ENCODE assay signal across 7 cellular contexts in genomic region chr11:47917643-47918369, GRCh38.
DNase-seq lines count a peak whose midpoint lies in the region; ATAC-seq and TF ChIP-seq lines count a peak whose summit lies in the region.

No MANE protein-coding gene starts in this region.

- H3K4me3 Mint-ChIP-seq in endothelial cell (ENCODE audit: unreplicated experiment) = no peak overlapping the region

- no peaks in the 10 kb centered on the region for H3K9me2 ChIP-seq in SU-DHL-6 (replicated peaks; ENCODE audit: insufficient read depth, low read length)

- no peak overlapping the region for H3K9ac ChIP-seq in SU-DHL-6 (ENCODE audit: low read length)
- H3K9ac ChIP-seq in trophoblast cell (ENCODE audit: low read length) = no peak overlapping the region

- peak overlapping the region; percentile 91 for H4K91ac ChIP-seq in trophoblast cell (ENCODE audit: low read depth, low read length)

- no peaks in the 10 kb centered on the region for H3K4me1 Mint-ChIP-seq in endothelial cell (ENCODE audit: unreplicated experiment)

- H3K4ac ChIP-seq in trophoblast cell (ENCODE audit: low read depth, low read length) = no peak overlapping the region

- H3K27ac ChIP-seq in SU-DHL-6 (ENCODE audit: low read depth, low read length) = peak overlapping the region; percentile 47
- no peak overlapping the region for H3K27ac ChIP-seq in trophoblast cell (ENCODE audit: low read depth, low read length)

- H3K4me1 ChIP-seq in trophoblast cell (ENCODE audit: control insufficient read depth in 1 of 2, insufficient read depth in 2 of 2, low read length in 2 of 2) = peaks cover 25 to 36% of the 10 kb centered on the region in 2 experiments

- peak overlapping the region; percentile 75 for H3K18ac ChIP-seq in trophoblast cell (ENCODE audit: low read length)

- DNase-seq in NCI-H1417 (lab: John Stamatoyannopoulos, UW) (peak; percentile 71 to 100 (median 91)), Right ventricle myocardium inferior (ENCODE audit: missing footprints) (peak; percentile 86), trophoblast cell (peak; percentile 54 to 59), endothelial cell (ENCODE audit: low spot score) (no peak)

- ATAC-seq in GM18858 (IDR thresholded peaks at IDR 0.05; ENCODE audit: unreplicated experiment) (peak; percentile 30), Right ventricle myocardium inferior (peak; percentile 92), GM19023 (IDR thresholded peaks at IDR 0.05; ENCODE audit: unreplicated experiment) (no peak)

- peak overlapping the region; percentile 81 for H2BK12ac ChIP-seq in trophoblast cell (ENCODE audit: low read length)

- H3F3A ChIP-seq in SU-DHL-6 (ENCODE audit: insufficient read depth) = no peaks in the 10 kb centered on the region

- H3K4me3 ChIP-seq in SU-DHL-6 (ENCODE audit: insufficient read depth, low read length, poor library complexity, severe bottlenecking) = no peak overlapping the region
- H3K4me3 ChIP-seq in trophoblast cell (ENCODE audit: low read depth, low read length) = no peak overlapping the region

- H3K27me3 Mint-ChIP-seq in endothelial cell (ENCODE audit: unreplicated experiment) = peaks cover 13% of the 10 kb centered on the region

- intact Hi-C loops in Right ventricle myocardium inferior (cut with DNase I) = no loop called here

- H2AFZ ChIP-seq in SU-DHL-6 (ENCODE audit: low read depth, low read length, severe bottlenecking) (no peak overlapping the region), trophoblast cell (ENCODE audit: insufficient read depth, low read length, poor library complexity) (peak overlapping the region; percentile 74)

- peaks cover 14% of the 10 kb centered on the region for H3K79me1 ChIP-seq in trophoblast cell (ENCODE audit: low read length)

- H3K36me3 ChIP-seq in SU-DHL-6 (ENCODE audit: low read length) (no peaks in the 10 kb centered on the region), trophoblast cell (ENCODE audit: control insufficient read depth in 1 of 2, insufficient read depth in 2 of 2, low read length in 2 of 2) (no peaks in the 10 kb centered on the region)

- H3K4me2 ChIP-seq in SU-DHL-6 (ENCODE audit: low read depth, low read length, poor library complexity, severe bottlenecking) (peak overlapping the region; percentile 37), trophoblast cell (ENCODE audit: low read length) (no peak overlapping the region)

- H3K23ac ChIP-seq in trophoblast cell (ENCODE audit: low read length) = no peak overlapping the region

- peaks cover 3% of the 10 kb centered on the region for H3K36me3 Mint-ChIP-seq in endothelial cell (ENCODE audit: low read depth, unreplicated experiment)

- peak overlapping the region; percentile 88 for H2BK120ac ChIP-seq in trophoblast cell (ENCODE audit: insufficient read depth, low read length, poor library complexity)

- H3K9me3 ChIP-seq in SU-DHL-6 (ENCODE audit: insufficient read depth, low read length) (no peaks in the 10 kb centered on the region), trophoblast cell (ENCODE audit: insufficient read depth, low read depth, low read length) (no peaks in the 10 kb centered on the region)

- H3K14ac ChIP-seq in trophoblast cell (ENCODE audit: low read length) = peak overlapping the region; percentile 48

- H4K12ac ChIP-seq in trophoblast cell (ENCODE audit: low read depth, low read length) = no peak overlapping the region

- H4K20me1 ChIP-seq in SU-DHL-6 (ENCODE audit: low read depth, low read length) = no peaks in the 10 kb centered on the region

- TF ChIP-seq CTCF in SU-DHL-6 (IDR thresholded peaks at IDR 0.05; ENCODE audit: insufficient read depth, low read length, poor library complexity, severe bottlenecking) (no peak), endothelial cell (IDR thresholded peaks at IDR 0.05; ENCODE audit: unreplicated experiment) (no peak)

- H2BK5ac ChIP-seq in trophoblast cell (ENCODE audit: low read depth, low read length, poor library complexity) = peak overlapping the region; percentile 57

- H3K79me2 ChIP-seq in SU-DHL-6 (ENCODE audit: insufficient read depth, low read length) (no peaks in the 10 kb centered on the region), trophoblast cell (ENCODE audit: control insufficient read depth, insufficient read depth, low read length, poor library complexity) (no peaks in the 10 kb centered on the region)

- no peaks in the 10 kb centered on the region for H3K9me3 Mint-ChIP-seq in endothelial cell (ENCODE audit: unreplicated experiment)

- H3K27ac Mint-ChIP-seq in endothelial cell (ENCODE audit: unreplicated experiment) = no peak overlapping the region

- no peaks in the 10 kb centered on the region for H3K27me3 ChIP-seq in SU-DHL-6 (ENCODE audit: low read length)
- H3K27me3 ChIP-seq in trophoblast cell (ENCODE audit: insufficient read depth, low read length) = no peaks in the 10 kb centered on the region

- peak overlapping the region; percentile 64 for H2AK5ac ChIP-seq in trophoblast cell (ENCODE audit: low read length)

- WGBS in trophoblast cell (ENCODE audit: extremely low coverage, insufficient coverage, insufficient read length) = no CpG with 5 or more reads among the region's 10 CpGs

- H4K8ac ChIP-seq in trophoblast cell (ENCODE audit: low read depth, low read length) = peak overlapping the region; percentile 49
